Comparison of ENCODE assay signal across 1 cellular context in the genomic region with DNA sequence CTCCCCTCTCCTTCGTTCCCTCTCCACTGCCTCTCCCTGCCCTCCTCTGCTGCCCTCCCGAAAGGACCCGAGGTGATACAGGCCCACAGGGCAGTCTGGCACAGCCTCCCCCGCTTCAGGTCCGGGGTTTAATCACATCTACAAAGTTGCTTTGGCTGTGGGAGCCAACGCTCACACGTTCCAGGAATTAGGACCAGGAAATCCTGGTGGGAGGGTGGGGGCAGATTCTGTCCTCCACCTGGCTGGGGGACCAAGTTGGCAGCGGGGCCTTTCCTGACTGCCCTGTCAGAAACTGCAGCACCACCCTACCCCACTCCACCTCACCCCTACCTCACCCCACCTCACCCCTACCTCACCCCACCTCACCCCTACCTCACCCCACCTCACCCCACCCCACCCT.
TF ChIP-seq lines count a peak whose summit lies in the region.

No MANE protein-coding gene starts in this region.

TF ChIP-seq in liver, 16 proteins besides CTCF, POLR2A, EP300 and RAD21 (continued from another document):
- TF ChIP-seq REST (IDR thresholded peaks at IDR 0.05): no peak
- no peak for TF ChIP-seq TAF1 (conservative IDR thresholded peaks at IDR 0.05)
- no peak for TF ChIP-seq EGR1 (IDR thresholded peaks at IDR 0.05; ENCODE audit: low read depth in 2 of 2)
- TF ChIP-seq, protein P1, sequence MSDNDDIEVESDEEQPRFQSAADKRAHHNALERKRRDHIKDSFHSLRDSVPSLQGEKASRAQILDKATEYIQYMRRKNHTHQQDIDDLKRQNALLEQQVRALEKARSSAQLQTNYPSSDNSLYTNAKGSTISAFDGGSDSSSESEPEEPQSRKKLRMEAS (IDR thresholded peaks at IDR 0.05): no peak
- TF ChIP-seq ATF3 (IDR thresholded peaks at IDR 0.05): no peak
- no peak for TF ChIP-seq GABPA (IDR thresholded peaks at IDR 0.05 in 1 of 2, conservative IDR thresholded peaks at IDR 0.05 in 1 of 2)
- no peak for TF ChIP-seq NR2F2 (IDR thresholded peaks at IDR 0.05)
- TF ChIP-seq SP1 (IDR thresholded peaks at IDR 0.05): no peak
- no peak for TF ChIP-seq RXRA (IDR thresholded peaks at IDR 0.05)
- TF ChIP-seq HNF4G (IDR thresholded peaks at IDR 0.05): no peak
